Comparison of ENCODE assay signal across 9 cellular contexts in genomic region chr7:54932818-54933543, GRCh38.
A peak's percentile ranks its signal among the peaks of the same experiment; 100 is the strongest.
DNase-seq lines count a peak whose midpoint lies in the region; ATAC-seq, FAIRE-seq and TF ChIP-seq lines count a peak whose summit lies in the region.
"Had no signal": no experiment of that assay in that cellular context is flagged by ENCODE, and none has a peak within 500 bp of the region (broad histone marks: within the 10 kb centered on the region; RNA-seq: fewer than 3 reads in every experiment).

No MANE protein-coding gene starts in this region.

- H3K4me3 ChIP-seq in keratinocyte (ENCODE audit: control insufficient read depth in 2 of 3, extremely low read depth in 1 of 3, insufficient read depth in 2 of 3, low read depth in 1 of 3, low read length in 3 of 3) (peak overlapping the region; percentile 40 to 75 (median 61)), spleen (peak overlapping the region in 6 of 8 donors; percentile 10 to 60 (median 24))

- WGBS in spleen, 5 donors = 7 to 25% (median 11%) methylated on average over 33 to 34 of the region's 34 CpGs

- no peaks in the 10 kb centered on the region for H3K9me3 ChIP-seq in ES-I3 (ENCODE audit: control insufficient read depth, insufficient read depth, low read length)
- H3K9me3 ChIP-seq in keratinocyte (ENCODE audit: control insufficient read depth, low read depth, low read length) = no peaks in the 10 kb centered on the region
- H3K9me3 ChIP-seq in spleen = peaks cover 0 to 20% (median 7%) of the 10 kb centered on the region in 8 donors

- H3K9me1 ChIP-seq in keratinocyte (ENCODE audit: control insufficient read depth, extremely low read depth, insufficient read depth, low read length) = no peaks in the 10 kb centered on the region

- no peak for FAIRE-seq in keratinocyte (lab: Jason Lieb, UNC)

- intact Hi-C loops in spleen (cut with DNase I; ENCODE audit: low total_unique reads) = no loop called here

- no peak for TF ChIP-seq POLR2A in spleen (IDR thresholded peaks at IDR 0.05)

- dilution Hi-C loops in keratinocyte (cut with MboI; ENCODE audit: extremely low pct_ligation_motif_present, low sequenced_read_pairs) = no loop called here

- H4K20me1 ChIP-seq in keratinocyte (ENCODE audit: control insufficient read depth, extremely low read depth, insufficient read depth, low read length) = no peaks in the 10 kb centered on the region

- peak overlapping the region; percentile 56 for H3K27ac ChIP-seq in keratinocyte (ENCODE audit: control insufficient read depth, insufficient read depth, low read length)
- H3K27ac ChIP-seq in spleen = peak overlapping the region in 6 of 8 donors; percentile 27 to 62 (median 54)
- H3K27ac ChIP-seq: KMS-11 had no signal

- no peaks in the 10 kb centered on the region for H3K79me2 ChIP-seq in keratinocyte (ENCODE audit: control insufficient read depth, insufficient read depth, low read length)

- no peak for ATAC-seq in GM21723 (IDR thresholded peaks at IDR 0.05; ENCODE audit: unreplicated experiment)

- DNase-seq in NCI-H2196 treated with DMSO at 0.1 percent for 48 hours (lab: John Stamatoyannopoulos, UW; ENCODE audit: unreplicated experiment) = peak; percentile 65
- DNase-seq in cerebellum (ENCODE audit: low spot score) = peak; percentile 2
- DNase-seq in keratinocyte (ENCODE audit: low read depth, low spot score) = no peak
- DNase-seq in spleen = peak; percentile 79
- DNase-seq in GM20000 (ENCODE audit: low spot score) = no peak
- DNase-seq in activated CD4-positive, alpha-beta T cell treated with anti-CD3 and anti-CD28 coated beads for 4 hours = no peak

- no peak for TF ChIP-seq CTCF in keratinocyte (optimal IDR thresholded peaks at IDR 0.05 in 1 of 3, IDR thresholded peaks at IDR 0.05 in 1 of 3, conservative IDR thresholded peaks at IDR 0.05 in 1 of 3; ENCODE audit: extremely low read depth in 1 of 3, insufficient read depth in 2 of 3, low read length in 3 of 3)
- TF ChIP-seq CTCF in spleen (IDR thresholded peaks at IDR 0.05 in 8 of 11, conservative IDR thresholded peaks at IDR 0.05 in 3 of 11) = no peak
- no peak for TF ChIP-seq CTCF in GM20000 (IDR thresholded peaks at IDR 0.05; ENCODE audit: extremely low read depth, missing control alignments)

- peak overlapping the region; percentile 89 for H2AFZ ChIP-seq in keratinocyte (ENCODE audit: control insufficient read depth, low read length)

- H3K4me2 ChIP-seq in keratinocyte (ENCODE audit: control insufficient read depth, extremely low read depth, insufficient read depth, low read depth, low read length) = peak overlapping the region; percentile 97
- H3K4me2 ChIP-seq: KMS-11 had no signal

- H3K36me3 ChIP-seq in ES-I3 (ENCODE audit: insufficient read depth, low read length) = no peaks in the 10 kb centered on the region
- no peaks in the 10 kb centered on the region for H3K36me3 ChIP-seq in keratinocyte (ENCODE audit: control insufficient read depth in 2 of 2, extremely low read depth in 1 of 2, insufficient read depth in 2 of 2, low read length in 2 of 2)
- no peaks in the 10 kb centered on the region for H3K36me3 ChIP-seq in spleen

- H3K9ac ChIP-seq in ES-I3 (ENCODE audit: low read depth, low read length) = peak overlapping the region; percentile 41; the same call in 1 of the 2 replicates
- peak overlapping the region; percentile 76 for H3K9ac ChIP-seq in keratinocyte (ENCODE audit: control insufficient read depth, extremely low read depth, insufficient read depth, low read length)
- H3K9ac ChIP-seq: KMS-11 had no signal

- H3K27me3 ChIP-seq in keratinocyte (ENCODE audit: control insufficient read depth, extremely low read depth, insufficient read depth, low read length) = no peaks in the 10 kb centered on the region
- peaks cover 0 to 11% (median 0%) of the 10 kb centered on the region in 7 donors for H3K27me3 ChIP-seq in spleen (replicated peaks in 1 of 7)

- no peaks in the 10 kb centered on the region for H3K4me1 ChIP-seq in ES-I3 (ENCODE audit: insufficient read depth, low read length)
- H3K4me1 ChIP-seq in keratinocyte (ENCODE audit: control insufficient read depth, extremely low read depth, insufficient read depth, low read length) = peaks cover 10% of the 10 kb centered on the region
- peaks cover 0 to 9% (median 0%) of the 10 kb centered on the region in 6 donors for H3K4me1 ChIP-seq in spleen

Comparison
In these comparisons a context has a peak if more than half of its experiments do, and no peak if none do; other contexts are left out.
1. DNase-seq: peak in NCI-H2196 treated with DMSO at 0.1 percent for 48 hours (single experiment), cerebellum (single experiment) and spleen (single experiment); none in keratinocyte (single experiment), GM20000 (single experiment) and activated CD4-positive, alpha-beta T cell treated with anti-CD3 and anti-CD28 coated beads for 4 hours (0 of 2).